In the genomic region with DNA sequence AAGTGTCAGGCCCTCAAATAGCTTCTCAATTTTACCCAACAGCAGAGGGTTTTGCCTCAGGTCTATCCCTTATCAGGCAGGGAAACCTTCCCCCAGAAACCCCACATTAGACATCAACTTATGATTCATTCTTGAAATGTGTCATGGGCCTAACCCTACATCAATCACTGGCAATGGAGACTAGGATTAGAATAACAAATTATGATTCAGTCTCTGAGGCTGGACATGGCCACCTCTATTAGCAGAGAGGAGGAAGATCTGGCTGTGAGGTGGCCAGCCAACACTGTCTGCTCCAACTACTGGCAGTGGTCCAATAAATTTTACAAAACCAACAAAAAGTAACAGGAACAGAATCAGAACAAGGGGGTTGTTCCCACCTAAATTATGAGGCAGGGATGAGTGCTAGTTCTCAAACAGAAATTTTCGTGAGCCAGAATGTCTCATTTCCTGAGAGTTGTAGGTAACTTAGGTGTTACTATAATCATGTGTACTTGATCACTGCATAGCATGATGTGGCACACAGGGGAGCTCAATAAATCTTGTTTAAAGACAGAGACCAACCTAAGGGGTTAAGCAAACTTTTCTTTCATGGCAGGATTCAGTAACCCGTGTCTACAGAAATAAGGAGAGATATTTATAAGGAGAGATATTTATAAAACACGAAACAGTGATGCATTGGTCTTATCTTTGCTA, we compare ENCODE assay signal across 9 cellular contexts.
A peak's percentile ranks its signal among the peaks of the same experiment; 100 is the strongest.
DNase-seq lines count a peak whose midpoint lies in the region; ATAC-seq and TF ChIP-seq lines count a peak whose summit lies in the region.
"Had no signal": no experiment of that assay in that cellular context is flagged by ENCODE, and none has a peak within 500 bp of the region (broad histone marks: within the 10 kb centered on the region; RNA-seq: fewer than 3 reads in every experiment).

No MANE protein-coding gene starts in this region.

- no peak overlapping the region for H3K4me3 ChIP-seq in mucosa of descending colon
- H3K4me3 ChIP-seq: neural progenitor cell had no signal

- H3K36me3 ChIP-seq in mucosa of descending colon (ENCODE audit: low read depth): no peaks in the 10 kb centered on the region
- H3K36me3 ChIP-seq: neural progenitor cell had no signal

- no peaks in the 10 kb centered on the region for H3K9me3 ChIP-seq in mucosa of descending colon

- DNase-seq in GM03348 (ENCODE audit: low spot score) (peak; percentile 62), left lobe of liver (ENCODE audit: low spot score) (no peak), mucosa of descending colon (no peak), DMS 273 treated with DMSO at 0.1 percent for 48 hours (lab: John Stamatoyannopoulos, UW) (no peak), nucleus accumbens (lab: John Stamatoyannopoulos, UW) (no peak)
- peak; percentile 68 to 70 for DNase-seq in activated T-cell treated with anti-CD3 and anti-CD28 coated beads, Interleukin-2, amount 50 U/mL, for 48 hours

- TF ChIP-seq CTCF in mucosa of descending colon (IDR thresholded peaks at IDR 0.05): no peak

- peak; percentile 68 for ATAC-seq in HG02610 (IDR thresholded peaks at IDR 0.05; ENCODE audit: unreplicated experiment)
- peak; percentile 36 for ATAC-seq in left lobe of liver
- ATAC-seq in mucosa of descending colon: no peak
- no peak for ATAC-seq in HG03457 (IDR thresholded peaks at IDR 0.05; ENCODE audit: unreplicated experiment)

- intact Hi-C loops in mucosa of descending colon (cut with DNase I, micrococcal nuclease): loop anchor here in 1 of 2 donors (10.0 kb wide), 1 partner anchor 387 kb away; a partner anchor contains a TSS

- no peaks in the 10 kb centered on the region for H3K4me1 ChIP-seq in mucosa of descending colon (ENCODE audit: low read depth)
- H3K4me1 ChIP-seq: neural progenitor cell had no signal

Comparison
In these comparisons a context has a peak if more than half of its experiments do, and no peak if none do; other contexts are left out.
1. DNase-seq: peak in GM03348 (single experiment) and activated T-cell treated with anti-CD3 and anti-CD28 coated beads, Interleukin-2, amount 50 U/mL, for 48 hours (2 of 2); none in left lobe of liver (single experiment), mucosa of descending colon (0 of 3), DMS 273 treated with DMSO at 0.1 percent for 48 hours (single experiment) and nucleus accumbens (0 of 56).
2. ATAC-seq: peak in HG02610 (single experiment) and left lobe of liver (single experiment); none in mucosa of descending colon (single experiment) and HG03457 (single experiment).